Comparison of ENCODE assay signal across 8 cellular contexts in genomic region chr19:13100031-13100588, GRCh38.
DNase-seq lines count a peak whose midpoint lies in the region; ATAC-seq and TF ChIP-seq lines count a peak whose summit lies in the region.

No MANE protein-coding gene starts in this region.

- no peak for TF ChIP-seq CTCF in VCaP (conservative IDR thresholded peaks at IDR 0.05)

- DNase-seq in GM19238 (ENCODE audit: insufficient read length, low spot score) (peak; percentile 74), NCI-H2081 (lab: John Stamatoyannopoulos, UW) (no peak), D341Med (ENCODE audit: low spot score) (no peak), NCI-H1417 treated with DMSO at 0.1 percent for 48 hours (lab: John Stamatoyannopoulos, UW) (no peak)
- peak; percentile 71 for DNase-seq in stimulated activated CD4-positive, alpha-beta T cell treated with anti-CD3 and anti-CD28 coated beads, Interleukin-15, amount 100 ng/mL, for 24 hours

- intact Hi-C loops in dendritic cell treated with granulocyte-macrophage colony-stimulating factor and Interleukin-4, amounts not matched to agents 40 ng/mL and 50 ng/mL, for 4 days (cut with micrococcal nuclease), result loop anchor here (5.0 kb wide), 1 partner anchor 52 kb away; the partner anchor contains the start of genes IER2 and STX10

- no peaks in the 10 kb centered on the region for H3K27me3 Mint-ChIP-seq in dendritic cell treated with granulocyte-macrophage colony-stimulating factor and Interleukin-4, amounts not matched to agents 40 ng/mL and 50 ng/mL, for 4 days

- H3K27ac Mint-ChIP-seq in dendritic cell treated with granulocyte-macrophage colony-stimulating factor and Interleukin-4, amounts not matched to agents 40 ng/mL and 50 ng/mL, for 4 days, result peak overlapping the region; percentile 98

- no peak for ATAC-seq in GM18861 (IDR thresholded peaks at IDR 0.05; ENCODE audit: unreplicated experiment)

- H3K36me3 Mint-ChIP-seq in dendritic cell treated with granulocyte-macrophage colony-stimulating factor and Interleukin-4, amounts not matched to agents 40 ng/mL and 50 ng/mL, for 4 days (ENCODE audit: low read depth), result peaks cover 70% of the 10 kb centered on the region

- H3K4me3 Mint-ChIP-seq in dendritic cell treated with granulocyte-macrophage colony-stimulating factor and Interleukin-4, amounts not matched to agents 40 ng/mL and 50 ng/mL, for 4 days, result peak overlapping the region; percentile 92

- peaks cover 71% of the 10 kb centered on the region for H3K4me1 Mint-ChIP-seq in dendritic cell treated with granulocyte-macrophage colony-stimulating factor and Interleukin-4, amounts not matched to agents 40 ng/mL and 50 ng/mL, for 4 days (ENCODE audit: low read depth)

- no peaks in the 10 kb centered on the region for H3K9me3 Mint-ChIP-seq in dendritic cell treated with granulocyte-macrophage colony-stimulating factor and Interleukin-4, amounts not matched to agents 40 ng/mL and 50 ng/mL, for 4 days

- H3K27ac ChIP-seq in VCaP, result peak overlapping the region; percentile 85

Comparison
In these comparisons a context has a peak if more than half of its experiments do, and no peak if none do; other contexts are left out.
1. DNase-seq: peak in GM19238 (single experiment) and stimulated activated CD4-positive, alpha-beta T cell treated with anti-CD3 and anti-CD28 coated beads, Interleukin-15, amount 100 ng/mL, for 24 hours (single experiment); none in NCI-H2081 (0 of 2), D341Med (single experiment) and NCI-H1417 treated with DMSO at 0.1 percent for 48 hours (single experiment).